Comparison of ENCODE assay signal across 17 cellular contexts in genomic region chr5:37247496-37247895, GRCh38. TPM values are rescaled to one million over a fixed set of nuclear protein-coding genes. Genes with fewer than 3 reads are reported as not detected.
DNase-seq lines count a peak whose midpoint lies in the region; ATAC-seq, FAIRE-seq and TF ChIP-seq lines count a peak whose summit lies in the region.
"Had no signal": no experiment of that assay in that cellular context is flagged by ENCODE, and none has a peak within 500 bp of the region (broad histone marks: within the 10 kb centered on the region; RNA-seq: fewer than 3 reads in every experiment).

No MANE protein-coding gene starts in this region.

- POLR2A ChIA-PET in activated CD4-positive, alpha-beta T cell treated with anti-CD3 and anti-CD28 coated beads, Interleukin-2, amount 10 ng/mL, durations not matched to agents 7 days and 5 days (lab: Charles Lee) = no interaction called here
- POLR2A ChIA-PET in activated B cell treated with CpG ODN at 0.5 μM for 24 hours (lab: Charles Lee) (no interaction called here), endothelial cell of umbilical vein (lab: Charles Lee) (no interaction called here)

- H3K79me2 ChIP-seq in endothelial cell of umbilical vein (ENCODE audit: control insufficient read depth, insufficient read depth, low read length) = no peaks in the 10 kb centered on the region

- H3K4me2 ChIP-seq in endothelial cell of umbilical vein (ENCODE audit: insufficient read depth, low read length) = peak overlapping the region; percentile 33

- H2AFZ ChIP-seq in endothelial cell of umbilical vein (ENCODE audit: low read depth, low read length) = no peak overlapping the region

- no TSS peak for BruUV-seq in endothelial cell of umbilical vein (replicated peaks; lab: Mats Ljungman, UMichigan)

- no peaks in the 10 kb centered on the region for H3K9me1 ChIP-seq in endothelial cell of umbilical vein (replicated peaks; ENCODE audit: control insufficient read depth, extremely low read depth, insufficient read depth, low read length)

- no peaks in the 10 kb centered on the region for H3K27me3 Mint-ChIP-seq in activated CD4-positive, alpha-beta T cell treated with anti-CD3 and anti-CD28 coated beads, Interleukin-2, amount 10 ng/mL, durations not matched to agents 7 days and 5 days
- H3K27me3 Mint-ChIP-seq in activated B cell treated with CpG ODN at 0.5 μM for 24 hours (no peaks in the 10 kb centered on the region), progenitor cell of endocrine pancreas (no peaks in the 10 kb centered on the region)

- H3K4me1 ChIP-seq in endothelial cell of umbilical vein (ENCODE audit: control insufficient read depth, extremely low read depth, insufficient read depth, low read length) (peaks cover 6% of the 10 kb centered on the region), kidney (ENCODE audit: control insufficient read depth in 1 of 2, insufficient read depth in 1 of 2, low read depth in 1 of 2, low read length in 2 of 2) (peaks cover 4 to 8% of the 10 kb centered on the region in 2 donors)

- H3K9me3 ChIP-seq in endothelial cell of umbilical vein (replicated peaks; ENCODE audit: control insufficient read depth, insufficient read depth, low read length) (no peaks in the 10 kb centered on the region), kidney (ENCODE audit: control insufficient read depth in 1 of 2, low read length in 2 of 2) (no peaks in the 10 kb centered on the region)
- H3K9me3 ChIP-seq: heart right ventricle, tibial nerve had no signal

- H3K36me3 Mint-ChIP-seq in activated CD4-positive, alpha-beta T cell treated with anti-CD3 and anti-CD28 coated beads, Interleukin-2, amount 10 ng/mL, durations not matched to agents 7 days and 5 days (ENCODE audit: low read depth) = no peaks in the 10 kb centered on the region
- peaks cover 2% of the 10 kb centered on the region for H3K36me3 Mint-ChIP-seq in activated B cell treated with CpG ODN at 0.5 μM for 24 hours (ENCODE audit: low read depth)
- H3K36me3 Mint-ChIP-seq in progenitor cell of endocrine pancreas (ENCODE audit: insufficient read depth) = peaks cover 3% of the 10 kb centered on the region

- intact Hi-C loops in activated B cell treated with CpG ODN at 0.5 μM for 24 hours (cut with micrococcal nuclease) = loop anchor here (10.0 kb wide), 1 partner anchor 523 kb away; no protein-coding TSS in a partner anchor
- intact Hi-C loops in endothelial cell of umbilical vein (cut with micrococcal nuclease) = loop anchor here (5.0 kb wide), 3 partner anchors 125 to 505 kb away; partner anchors contain the start of genes NIPBL and NUP155
- intact Hi-C loops in kidney (cut with DNase I) = no loop called here

- dilution Hi-C loops in endothelial cell of umbilical vein (cut with MboI; ENCODE audit: extremely low pct_ligation_motif_present, low sequenced_read_pairs) = no loop called here

- no peak overlapping the region for H3K27ac Mint-ChIP-seq in activated CD4-positive, alpha-beta T cell treated with anti-CD3 and anti-CD28 coated beads, Interleukin-2, amount 10 ng/mL, durations not matched to agents 7 days and 5 days
- H3K27ac Mint-ChIP-seq in activated B cell treated with CpG ODN at 0.5 μM for 24 hours (no peak overlapping the region), progenitor cell of endocrine pancreas (no peak overlapping the region)

- ATAC-seq in activated B cell treated with CpG ODN at 0.5 μM for 24 hours (ENCODE audit: low read depth) = no peak
- ATAC-seq: heart right ventricle, left ventricle myocardium superior had no signal

- FAIRE-seq in endothelial cell of umbilical vein (lab: Jason Lieb, UNC) = no peak
- no peak for FAIRE-seq in kidney (lab: Jason Lieb, UNC)
- FAIRE-seq: A204.1, HTR-8/SVneo had no signal

- peaks cover 17% of the 10 kb centered on the region for H3K4me1 Mint-ChIP-seq in activated CD4-positive, alpha-beta T cell treated with anti-CD3 and anti-CD28 coated beads, Interleukin-2, amount 10 ng/mL, durations not matched to agents 7 days and 5 days
- H3K4me1 Mint-ChIP-seq in activated B cell treated with CpG ODN at 0.5 μM for 24 hours = peaks cover 8% of the 10 kb centered on the region
- H3K4me1 Mint-ChIP-seq in progenitor cell of endocrine pancreas (ENCODE audit: low read depth) = no peaks in the 10 kb centered on the region

- no peaks in the 10 kb centered on the region for H3K9me3 Mint-ChIP-seq in activated CD4-positive, alpha-beta T cell treated with anti-CD3 and anti-CD28 coated beads, Interleukin-2, amount 10 ng/mL, durations not matched to agents 7 days and 5 days
- H3K9me3 Mint-ChIP-seq in activated B cell treated with CpG ODN at 0.5 μM for 24 hours = no peaks in the 10 kb centered on the region
- no peaks in the 10 kb centered on the region for H3K9me3 Mint-ChIP-seq in progenitor cell of endocrine pancreas (ENCODE audit: low read depth)

- no peaks in the 10 kb centered on the region for H4K20me1 ChIP-seq in endothelial cell of umbilical vein (replicated peaks; ENCODE audit: control insufficient read depth, extremely low read depth, insufficient read depth, low read length)

- no peak for DNase-seq in activated CD4-positive, alpha-beta T cell treated with anti-CD3 and anti-CD28 coated beads, Interleukin-2, amount 10 ng/mL, durations not matched to agents 7 days and 5 days
- DNase-seq in activated CD4-positive, alpha-beta T cell treated with anti-CD3 and anti-CD28 coated beads for 1 hour = no peak
- DNase-seq in activated B cell treated with CpG ODN at 0.5 μM for 24 hours (no peak), endothelial cell of umbilical vein (ENCODE audit: low read depth, low spot score) (no peak), progenitor cell of endocrine pancreas (ENCODE audit: low spot score, unreplicated experiment) (no peak), NCI-H2227 (lab: John Stamatoyannopoulos, UW; ENCODE audit: unreplicated experiment) (no peak), kidney (no peak), NK-92 (lab: John Stamatoyannopoulos, UW; ENCODE audit: unreplicated experiment) (no peak)
- DNase-seq: DMS 273 treated with DMSO at 0.1 percent for 48 hours; heart right ventricle; left ventricle myocardium superior; NCI-H2171; NK-92 treated with Interleukin-12 subunit alpha and Interleukin-12 subunit beta, amount 100 ng/mL, for 24 hours had no signal

- no peaks in the 10 kb centered on the region for H3K36me3 ChIP-seq in endothelial cell of umbilical vein (ENCODE audit: control insufficient read depth in 2 of 2, extremely low read depth in 1 of 2, insufficient read depth in 2 of 2, low read length in 2 of 2)
- no peaks in the 10 kb centered on the region for H3K36me3 ChIP-seq in kidney (ENCODE audit: control insufficient read depth in 1 of 2, insufficient read depth in 2 of 2, low read length in 2 of 2)

- H3K4me3 ChIP-seq in endothelial cell of umbilical vein (replicated peaks in 1 of 3; ENCODE audit: insufficient read depth in 1 of 3, low read depth in 1 of 3, low read length in 3 of 3) (no peak overlapping the region), kidney (ENCODE audit: low read length in 2 of 2) (no peak overlapping the region)

- no peak overlapping the region for H3K27ac ChIP-seq in endothelial cell of umbilical vein (ENCODE audit: insufficient read depth, low read depth, low read length)
- H3K27ac ChIP-seq in kidney (ENCODE audit: low read depth in 2 of 2, low read length in 2 of 2) = no peak overlapping the region
- H3K27ac ChIP-seq: epithelial cell of prostate had no signal

- no peak for TF ChIP-seq POLR2A in endothelial cell of umbilical vein (IDR thresholded peaks at IDR 0.05; ENCODE audit: low read depth, low read length)

- TF ChIP-seq CTCF in activated B cell treated with CpG ODN at 0.5 μM for 24 hours (IDR thresholded peaks at IDR 0.05) (no peak), endothelial cell of umbilical vein (IDR thresholded peaks at IDR 0.05; ENCODE audit: extremely low read depth in 1 of 2, insufficient read depth in 1 of 2, low read depth in 1 of 2, low read length in 2 of 2) (no peak), progenitor cell of endocrine pancreas (IDR thresholded peaks at IDR 0.05; ENCODE audit: unreplicated experiment) (no peak), kidney (IDR thresholded peaks at IDR 0.05; ENCODE audit: borderline replicate concordance, extremely low read depth, insufficient read depth) (no peak)

- H3K27me3 ChIP-seq in endothelial cell of umbilical vein (ENCODE audit: control insufficient read depth in 2 of 2, insufficient read depth in 2 of 2, low read length in 2 of 2) = no peaks in the 10 kb centered on the region
- H3K27me3 ChIP-seq: heart right ventricle, tibial nerve had no signal

- H3K9ac ChIP-seq in endothelial cell of umbilical vein (replicated peaks; ENCODE audit: extremely low read depth, insufficient read depth, low read length) (no peak overlapping the region), kidney (ENCODE audit: low read length in 2 of 2) (no peak overlapping the region)

- CTCF ChIA-PET in activated CD4-positive, alpha-beta T cell treated with anti-CD3 and anti-CD28 coated beads, Interleukin-2, amount 10 ng/mL, durations not matched to agents 7 days and 5 days (lab: Charles Lee) = interaction anchor here (1.4 kb wide), 1 partner anchor 123 kb away, joined by 3 read pairs; the partner anchor contains the start of gene NUP155
- CTCF ChIA-PET in activated B cell treated with CpG ODN at 0.5 μM for 24 hours (lab: Charles Lee) = no interaction called here
- CTCF ChIA-PET in endothelial cell of umbilical vein (lab: Charles Lee) = no interaction called here

- H3K4me3 Mint-ChIP-seq in activated CD4-positive, alpha-beta T cell treated with anti-CD3 and anti-CD28 coated beads, Interleukin-2, amount 10 ng/mL, durations not matched to agents 7 days and 5 days = peak overlapping the region; percentile 77
- H3K4me3 Mint-ChIP-seq in activated B cell treated with CpG ODN at 0.5 μM for 24 hours (peak overlapping the region; percentile 35), progenitor cell of endocrine pancreas (ENCODE audit: low read depth) (peak overlapping the region; percentile 77)

TF ChIP-seq in endothelial cell of umbilical vein, 7 proteins besides CTCF, POLR2A, EP300 and RAD21 (continues in another document):
- no peak for TF ChIP-seq EZH2 (IDR thresholded peaks at IDR 0.05; ENCODE audit: borderline replicate concordance, low read depth, low read length, severe bottlenecking)

RNA-seq across cellular contexts. Expression of gene CPLANE1, which starts 1.7 kb away (rescaled TPM):
- 10 to 100 TPM; 11.4 to 13.7 TPM for total RNA-seq in activated CD4-positive, alpha-beta T cell treated with anti-CD3 and anti-CD28 coated beads, Interleukin-2, amount 10 ng/mL, durations not matched to agents 7 days and 5 days
- total RNA-seq in activated B cell treated with CpG ODN at 0.5 μM for 24 hours (8.8 and 11.7 TPM in 2 replicates), endothelial cell of umbilical vein (16.9 and 21.5 TPM in 2 replicates), progenitor cell of endocrine pancreas (29.4 and 31.2 TPM in 2 replicates), kidney (23.3 TPM)
- polyA plus RNA-seq in endothelial cell of umbilical vein (4.6 and 5.3 TPM in 2 replicates), kidney (ENCODE audit: insufficient read depth, low read depth, low replicate concordance) (3.7 TPM)
- 4.2 and 6.4 TPM in 2 replicates for polyA plus RNA-seq in endothelial cell of umbilical vein (2011; cell fraction: cytosol; rRNA removed)
- polyA plus RNA-seq in endothelial cell of umbilical vein (2011; cell fraction: nucleus; rRNA removed) = 31.5 and 32.2 TPM in 2 replicates
- polyA plus RNA-seq in endothelial cell of umbilical vein (2012) = 8.3 and 9.0 TPM in 2 replicates
- polyA minus RNA-seq in endothelial cell of umbilical vein = 31.2 and 42.6 TPM in 2 replicates
- 42.7 TPM for polyA minus RNA-seq in endothelial cell of umbilical vein (2011; cell fraction: cytosol; rRNA and poly(A)+ RNA removed)
- 82.6 and 110 TPM in 2 replicates for polyA minus RNA-seq in endothelial cell of umbilical vein (2011; cell fraction: nucleus; rRNA and poly(A)+ RNA removed)
